ENCODE assay signal across 4 cellular contexts in the genomic region with DNA sequence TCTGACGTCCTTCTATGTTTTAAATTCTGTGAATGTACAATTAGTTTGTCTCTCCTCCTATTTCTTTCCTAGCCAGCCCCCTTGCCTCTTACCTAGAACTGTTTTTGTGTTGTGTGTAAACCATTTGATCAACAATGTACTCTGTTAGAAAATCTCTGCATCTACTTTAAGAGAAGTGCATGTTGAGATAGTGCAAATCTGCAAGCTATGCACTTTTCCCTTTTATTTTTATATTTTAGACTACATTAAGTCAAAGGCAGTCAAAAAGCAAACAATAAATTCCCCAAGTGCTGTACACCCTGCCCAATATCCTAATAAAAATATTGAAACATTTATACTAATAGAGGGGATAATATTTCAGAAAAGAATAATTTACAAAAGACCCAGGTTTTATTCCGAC.
A peak's percentile ranks its signal among the peaks of the same experiment; 100 is the strongest.
TF ChIP-seq lines count a peak whose summit lies in the region.

No MANE protein-coding gene starts in this region.

TF ChIP-seq in HepG2, 621 proteins besides CTCF, POLR2A, EP300 and RAD21:
- TF ChIP-seq ZNF589 (CRISPR knock-in tag; conservative IDR thresholded peaks at IDR 0.05) (no peak), ZNF205 (CRISPR knock-in tag; IDR thresholded peaks at IDR 0.05) (no peak), MAFF (IDR thresholded peaks at IDR 0.05; ENCODE audit: low read depth, low read length) (peak; percentile 84), MAFK (conservative IDR thresholded peaks at IDR 0.05 in 1 of 2, IDR thresholded peaks at IDR 0.05 in 1 of 2; ENCODE audit: low read length in 2 of 2) (peak; percentile 82 to 93), ZNF101 (CRISPR knock-in tag; IDR thresholded peaks at IDR 0.05; ENCODE audit: borderline replicate concordance, low read depth) (no peak), GTF2F1 (IDR thresholded peaks at IDR 0.05; ENCODE audit: low read length) (no peak)

TF ChIP-seq in IMR-90, 13 proteins besides CTCF, POLR2A, EP300 and RAD21:
- peak; percentile 88 for TF ChIP-seq MAFK (IDR thresholded peaks at IDR 0.05; ENCODE audit: low read depth, low read length)
- no peak for TF ChIP-seq RCOR1 (IDR thresholded peaks at IDR 0.05; ENCODE audit: insufficient replicate concordance, low read length)

TF ChIP-seq in H1, 55 proteins besides CTCF, POLR2A, EP300 and RAD21:
- TF ChIP-seq MAFK (IDR thresholded peaks at IDR 0.05; ENCODE audit: low read depth, low read length) = peak; percentile 31; the same call in 1 of the 2 replicates
- TF ChIP-seq RFX5 (IDR thresholded peaks at IDR 0.05; ENCODE audit: borderline replicate concordance, low read depth, low read length) = no peak
- TF ChIP-seq SP4 (IDR thresholded peaks at IDR 0.05; ENCODE audit: low read length) = no peak
- TF ChIP-seq FOSL1 (IDR thresholded peaks at IDR 0.05; ENCODE audit: insufficient read depth, low read depth, low read length) = no peak
- TF ChIP-seq KDM1A (IDR thresholded peaks at IDR 0.05; ENCODE audit: borderline replicate concordance, low read length) = no peak
- TF ChIP-seq CREB1 (IDR thresholded peaks at IDR 0.05) = no peak

TF ChIP-seq in HEK293T, 16 proteins besides CTCF, POLR2A, EP300 and RAD21:
- TF ChIP-seq L3MBTL2 (conservative IDR thresholded peaks at IDR 0.05) (no peak), PKNOX1 (IDR thresholded peaks at IDR 0.05) (no peak), HDGF (IDR thresholded peaks at IDR 0.05; ENCODE audit: borderline replicate concordance) (no peak), LEF1 (IDR thresholded peaks at IDR 0.05; ENCODE audit: borderline replicate concordance) (no peak), FOXA1 (IDR thresholded peaks at IDR 0.05) (no peak), ARNT (IDR thresholded peaks at IDR 0.05) (no peak), FOXM1 (IDR thresholded peaks at IDR 0.05; ENCODE audit: borderline replicate concordance) (no peak), SP1 (IDR thresholded peaks at IDR 0.05) (no peak), CTBP1 (IDR thresholded peaks at IDR 0.05; ENCODE audit: borderline replicate concordance) (no peak), SUZ12 (IDR thresholded peaks at IDR 0.05) (no peak), ZNF384 (IDR thresholded peaks at IDR 0.05) (no peak)
